8 cellular contexts compared by ENCODE assay signal in the genomic region with DNA sequence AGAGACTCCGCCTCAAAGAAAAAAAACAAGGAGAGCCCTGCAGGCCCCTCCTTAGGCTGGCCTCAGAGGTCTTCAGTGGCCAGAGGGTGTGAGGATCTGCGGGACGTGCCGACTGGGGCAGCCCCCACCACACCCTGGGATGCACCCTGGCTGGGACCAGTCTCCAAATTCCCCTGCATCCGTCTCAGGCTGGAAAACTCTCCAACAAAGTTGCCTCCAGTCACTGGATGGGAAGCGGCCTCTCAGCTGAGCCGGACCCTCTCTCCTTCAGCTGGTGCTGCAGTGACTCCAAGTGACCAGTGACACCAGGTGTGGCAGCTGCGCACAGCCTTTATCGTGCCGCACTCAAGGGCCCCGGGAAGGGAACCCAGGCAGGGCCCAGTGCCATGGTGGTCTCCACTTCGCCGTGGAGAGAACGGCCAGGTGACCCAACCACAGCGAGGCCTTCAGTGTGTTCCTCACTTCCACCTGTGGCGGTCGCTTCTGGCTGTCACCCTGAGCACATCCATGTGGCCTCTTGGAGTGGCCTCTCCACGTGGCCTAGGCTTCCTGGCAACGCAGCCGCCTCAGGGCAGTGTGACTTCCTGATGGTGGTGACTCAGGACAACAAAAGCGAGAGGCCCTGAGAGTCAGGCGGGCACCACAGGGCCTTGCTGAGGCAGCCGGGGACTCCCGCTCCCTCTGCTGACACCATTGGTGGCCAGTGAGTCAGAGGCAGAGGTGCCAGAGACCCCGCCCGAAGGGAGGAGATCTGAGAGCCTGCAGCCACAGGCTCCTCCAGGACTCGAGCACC. TPM values are rescaled to one million over a fixed set of nuclear protein-coding genes. Genes with fewer than 3 reads are reported as not detected.
DNase-seq lines count a peak whose midpoint lies in the region; ATAC-seq and TF ChIP-seq lines count a peak whose summit lies in the region.

No MANE protein-coding gene starts in this region.

- peaks cover 7% of the 10 kb centered on the region for H3K36me3 Mint-ChIP-seq in mesothelial cell of epicardium

- no peak overlapping the region for H3K4me3 Mint-ChIP-seq in mesothelial cell of epicardium

- ATAC-seq in HG02973 (IDR thresholded peaks at IDR 0.05; ENCODE audit: unreplicated experiment) (no peak), HG02840 (IDR thresholded peaks at IDR 0.05; ENCODE audit: low FRiP score, unreplicated experiment) (no peak)

- no peak overlapping the region for H3K27ac Mint-ChIP-seq in mesothelial cell of epicardium

- DNase-seq in HS-27A (ENCODE audit: low read depth) (peak; percentile 50), fibroblast of peridontal ligament (ENCODE audit: extremely low read depth) (peak; percentile 35), mesothelial cell of epicardium (ENCODE audit: low spot score in 2 of 2, unreplicated experiment in 2 of 2) (no peak), middle frontal gyrus (ENCODE audit: extremely low spot score, low spot score) (no peak)
- peak; percentile 94 for DNase-seq in activated CD4-positive, alpha-beta T cell treated with anti-CD3 and anti-CD28 coated beads for 48 hours
- peak; percentile 78 to 84 for DNase-seq in stimulated activated CD4-positive, alpha-beta T cell treated with anti-CD3 and anti-CD28 coated beads, Interleukin-2, amount 100 ng/mL, for 24 hours

- no peaks in the 10 kb centered on the region for H3K4me1 Mint-ChIP-seq in mesothelial cell of epicardium

- no peak for TF ChIP-seq CTCF in mesothelial cell of epicardium (IDR thresholded peaks at IDR 0.05; ENCODE audit: unreplicated experiment)

- H3K27me3 Mint-ChIP-seq in mesothelial cell of epicardium (ENCODE audit: low read depth): no peaks in the 10 kb centered on the region

- H3K9me3 Mint-ChIP-seq in mesothelial cell of epicardium: no peaks in the 10 kb centered on the region

RNA-seq across cellular contexts. Expression of a gene that starts 19.3 kb away (rescaled TPM):
- 62.4 to 64.4 TPM (median 63.3 TPM) in 3 replicates for total RNA-seq in mesothelial cell of epicardium

RNA-seq across cellular contexts. Expression of a gene that starts 34.6 kb away (rescaled TPM):
- total RNA-seq in mesothelial cell of epicardium: 31.7 to 33.8 TPM (median 32.0 TPM) in 3 replicates

Comparison
In these comparisons a context has a peak if more than half of its experiments do, and no peak if none do; other contexts are left out.
1. DNase-seq: peak in HS-27A (single experiment), activated CD4-positive, alpha-beta T cell treated with anti-CD3 and anti-CD28 coated beads for 48 hours (single experiment), fibroblast of peridontal ligament (single experiment) and stimulated activated CD4-positive, alpha-beta T cell treated with anti-CD3 and anti-CD28 coated beads, Interleukin-2, amount 100 ng/mL, for 24 hours (2 of 2); none in mesothelial cell of epicardium (0 of 2) and middle frontal gyrus (single experiment).